Comparison of ENCODE assay signal across 8 cellular contexts in genomic region chr4:76948441-76949292, GRCh38. TPM values are rescaled to one million over a fixed set of nuclear protein-coding genes. Genes with fewer than 3 reads are reported as not detected.
DNase-seq lines count a peak whose midpoint lies in the region; ATAC-seq and TF ChIP-seq lines count a peak whose summit lies in the region.

No MANE protein-coding gene starts in this region.

- peaks cover 0 to 43% (median 21%) of the 10 kb centered on the region in 12 donors for H3K4me1 ChIP-seq in heart left ventricle
- peaks cover 38% of the 10 kb centered on the region for H3K4me1 ChIP-seq in vagina

- H3K27me3 ChIP-seq in heart left ventricle: no peaks in the 10 kb centered on the region
- no peaks in the 10 kb centered on the region for H3K27me3 ChIP-seq in vagina

- H3K36me3 ChIP-seq in heart left ventricle: no peaks in the 10 kb centered on the region
- H3K36me3 ChIP-seq in vagina: no peaks in the 10 kb centered on the region

- 4 to 7% (median 5%) methylated on average over 40 to 63 of the region's 63 CpGs for WGBS in heart left ventricle, 4 donors

- intact Hi-C loops in heart left ventricle (cut with DNase I): loop anchor here in 4 of 10 donors (5.0 to 10.0 kb wide), 6 partner anchors 96 to 436 kb away; partner anchors contain the start of gene CCNG2 (in 1 of the 4)
- intact Hi-C loops in posterior vena cava (cut with DNase I): loop anchor here in 1 of 2 donors (10.0 kb wide), 1 partner anchor 144 kb away; no protein-coding TSS in a partner anchor
- intact Hi-C loops in vagina (cut with DNase I): loop anchor here (2.0 to 10.0 kb wide), 2 partner anchors 36 to 96 kb away; no protein-coding TSS in a partner anchor

- peak; percentile 68 for DNase-seq in Daoy (ENCODE audit: low read depth)
- no peak for DNase-seq in Jurkat, Clone E6-1 (ENCODE audit: low read depth, low spot score)
- peak; percentile 19 to 66 for DNase-seq in SW 1271 (lab: John Stamatoyannopoulos, UW)
- peak; percentile 26 for DNase-seq in activated naive CD8-positive, alpha-beta T cell treated with anti-CD3 and anti-CD28 coated beads, Interleukin-2, amount 50 U/mL, for 16 hours (ENCODE audit: low read depth, low spot score)
- peak; percentile 73 to 86 (median 81) for DNase-seq in heart left ventricle
- peak; percentile 90 for DNase-seq in posterior vena cava (ENCODE audit: low spot score)
- DNase-seq in vagina (ENCODE audit: extremely low spot score in 2 of 2): no peak

- peak overlapping the region; percentile 76 for H3K4me3 ChIP-seq in Jurkat, Clone E6-1 (ENCODE audit: low read length)
- H3K4me3 ChIP-seq in heart left ventricle: peak overlapping the region; percentile 67 to 98 (median 80)
- peak overlapping the region; percentile 73 to 76 for H3K4me3 ChIP-seq in vagina

- H3K27ac ChIP-seq in heart left ventricle (peak overlapping the region; percentile 76 to 97 (median 93)), vagina (peak overlapping the region; percentile 85)

- H3K9me3 ChIP-seq in heart left ventricle (no peaks in the 10 kb centered on the region), vagina (no peaks in the 10 kb centered on the region)

- peak in 2 of 12 donors; percentile 16 to 19 for TF ChIP-seq CTCF in heart left ventricle (IDR thresholded peaks at IDR 0.05)
- TF ChIP-seq CTCF in vagina (IDR thresholded peaks at IDR 0.05): no peak

- ATAC-seq in GM21723 (IDR thresholded peaks at IDR 0.05; ENCODE audit: unreplicated experiment) (peak; percentile 47), heart left ventricle (peak; percentile 35 to 70 (median 60))

- TF ChIP-seq POLR2A in heart left ventricle (IDR thresholded peaks at IDR 0.05) (no peak), vagina (IDR thresholded peaks at IDR 0.05) (no peak)

RNA-seq across cellular contexts. Expression of gene SEPTIN11, which starts 0.9 kb away (rescaled TPM):
- 34.4 and 48.2 TPM in 2 replicates for total RNA-seq in Daoy (2014; rRNA removed; shearing (Covaris generic))
- polyA plus RNA-seq in Jurkat, Clone E6-1 (2012; ENCODE audit: insufficient read depth, insufficient read length): 40.0 TPM
- total RNA-seq in heart left ventricle: 10 to 100 TPM; 25.1 to 58.9 (median 36.2) TPM
- 10 to 100 TPM in 1 of 2 donors, 1 to 10 TPM in 1; 9.9 to 13.4 TPM for polyA plus RNA-seq in heart left ventricle
- total RNA-seq in posterior vena cava: 100 to 1,000 TPM; 140 to 154 TPM
- 111 TPM for total RNA-seq in vagina

RNA-seq across cellular contexts. Expression of gene SOWAHB, which starts 50.7 kb away (rescaled TPM):
- not detected in 2 replicates for total RNA-seq in Daoy (2014; rRNA removed; shearing (Covaris generic))
- polyA plus RNA-seq in Jurkat, Clone E6-1 (2012; ENCODE audit: insufficient read depth, insufficient read length): 0.44 TPM
- total RNA-seq in heart left ventricle: under 1 TPM in 2 of 9 donors, not detected in 7; 0.07 to 0.21 TPM
- polyA plus RNA-seq in heart left ventricle: not detected
- under 1 TPM in 1 of 2 donors, not detected in 1; 0.19 TPM for total RNA-seq in posterior vena cava
- total RNA-seq in vagina: 2.7 TPM

Comparison
In these comparisons a context has a peak if more than half of its experiments do, and no peak if none do; other contexts are left out.
1. DNase-seq: peak in Daoy (single experiment), SW 1271 (2 of 2), activated naive CD8-positive, alpha-beta T cell treated with anti-CD3 and anti-CD28 coated beads, Interleukin-2, amount 50 U/mL, for 16 hours (single experiment), heart left ventricle (5 of 5) and posterior vena cava (single experiment); none in Jurkat, Clone E6-1 (single experiment) and vagina (0 of 2).
2. Peak in every context shown above with its lines, with median percentiles within 50 percentile points of each other: H3K4me3 ChIP-seq.